1 cellular context compared by ENCODE assay signal in genomic region chr11:62601364-62602140, GRCh38.
TF ChIP-seq lines count a peak whose summit lies in the region.

TSS of gene MTA2 (minus strand) at chr11:62601865. CDS start at chr11:62601450, 415 bp downstream.

TF ChIP-seq in WTC11, 78 proteins besides CTCF, POLR2A, EP300 and RAD21 (continued from another document):
- no peak for TF ChIP-seq STAT6 (CRISPR knock-in tag; conservative IDR thresholded peaks at IDR 0.05; ENCODE audit: low read depth)
- TF ChIP-seq ZNF121 (CRISPR knock-in tag; IDR thresholded peaks at IDR 0.05) = no peak
- TF ChIP-seq ZSCAN18 (CRISPR knock-in tag; IDR thresholded peaks at IDR 0.05) = no peak
- no peak for TF ChIP-seq JAZF1 (CRISPR knock-in tag; IDR thresholded peaks at IDR 0.05)
- no peak for TF ChIP-seq AR (CRISPR knock-in tag; IDR thresholded peaks at IDR 0.05)
- no peak for TF ChIP-seq ZNF232 (CRISPR knock-in tag; IDR thresholded peaks at IDR 0.05)
- TF ChIP-seq ZNF512 (CRISPR knock-in tag; IDR thresholded peaks at IDR 0.05; ENCODE audit: borderline replicate concordance) = no peak
- TF ChIP-seq OVOL2 (CRISPR knock-in tag; IDR thresholded peaks at IDR 0.05; ENCODE audit: borderline replicate concordance) = no peak
- TF ChIP-seq NFYB (CRISPR knock-in tag; conservative IDR thresholded peaks at IDR 0.05; ENCODE audit: low read depth) = no peak
- no peak; the same call in 1 of the 2 replicates for TF ChIP-seq NFE2L1 (CRISPR knock-in tag; IDR thresholded peaks at IDR 0.05)
- TF ChIP-seq RORB (CRISPR knock-in tag; IDR thresholded peaks at IDR 0.05) = no peak
- no peak for TF ChIP-seq FOXJ3 (CRISPR knock-in tag; IDR thresholded peaks at IDR 0.05; ENCODE audit: borderline replicate concordance)
- 0 out of 2 replicates have a peak, but pooled peaks have one; percentile 25 for TF ChIP-seq ETV6 (CRISPR knock-in tag; IDR thresholded peaks at IDR 0.05)
- TF ChIP-seq TCF7 (CRISPR knock-in tag; IDR thresholded peaks at IDR 0.05; ENCODE audit: low read depth) = no peak
- no peak; the same call in 1 of the 2 replicates for TF ChIP-seq ZBTB43 (CRISPR knock-in tag; IDR thresholded peaks at IDR 0.05)
- no peak for TF ChIP-seq ZBTB21 (CRISPR knock-in tag; IDR thresholded peaks at IDR 0.05; ENCODE audit: borderline replicate concordance)
- TF ChIP-seq USF2 (CRISPR knock-in tag; IDR thresholded peaks at IDR 0.05) = no peak
- TF ChIP-seq NR3C1 (CRISPR knock-in tag; conservative IDR thresholded peaks at IDR 0.05; ENCODE audit: low read depth) = no peak
- no peak for TF ChIP-seq ZMAT4 (CRISPR knock-in tag; IDR thresholded peaks at IDR 0.05)
- TF ChIP-seq E2F1 (CRISPR knock-in tag; IDR thresholded peaks at IDR 0.05) = no peak
- TF ChIP-seq ZNF425 (CRISPR knock-in tag; conservative IDR thresholded peaks at IDR 0.05) = no peak
- TF ChIP-seq GTF2I (CRISPR knock-in tag; conservative IDR thresholded peaks at IDR 0.05) = no peak
- peak; percentile 41; the same call in 1 of the 2 replicates for TF ChIP-seq USF1 (CRISPR knock-in tag; IDR thresholded peaks at IDR 0.05)
- TF ChIP-seq ATF2 (CRISPR knock-in tag; IDR thresholded peaks at IDR 0.05; ENCODE audit: borderline replicate concordance, low read depth) = no peak
- no peak for TF ChIP-seq ZNF423 (CRISPR knock-in tag; IDR thresholded peaks at IDR 0.05)
- 0 out of 2 replicates have a peak, but pooled peaks have one; percentile 45 for TF ChIP-seq ESRRA (CRISPR knock-in tag; IDR thresholded peaks at IDR 0.05; ENCODE audit: borderline replicate concordance)
- TF ChIP-seq SMAD4 (CRISPR knock-in tag; IDR thresholded peaks at IDR 0.05) = no peak
